24 cellular contexts compared by ENCODE assay signal in the genomic region with DNA sequence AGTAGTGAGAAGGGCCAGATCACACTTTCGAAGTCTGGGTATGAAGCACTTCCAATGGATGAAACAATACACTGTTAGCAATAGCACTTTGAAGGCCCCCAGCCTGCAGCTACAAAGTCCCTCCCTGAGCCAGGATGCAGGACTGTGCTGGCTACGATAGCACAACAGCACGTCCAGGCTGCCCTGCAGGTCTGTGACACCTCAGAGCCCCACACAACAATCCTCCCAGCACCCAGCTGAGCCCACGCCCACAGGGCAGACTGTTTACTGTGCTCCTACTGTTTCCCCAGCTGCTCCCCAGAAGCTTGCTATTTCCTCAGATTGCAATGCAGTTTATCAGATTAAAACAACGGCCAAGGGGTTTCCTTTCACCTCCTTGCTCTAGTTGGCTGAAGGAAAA.
DNase-seq lines count a peak whose midpoint lies in the region; ATAC-seq and TF ChIP-seq lines count a peak whose summit lies in the region.
"Had no signal": no experiment of that assay in that cellular context is flagged by ENCODE, and none has a peak within 500 bp of the region (broad histone marks: within the 10 kb centered on the region; RNA-seq: fewer than 3 reads in every experiment).

No MANE protein-coding gene starts in this region.

- CTCF ChIA-PET in activated CD4-positive, alpha-beta T cell treated with anti-CD3 and anti-CD28 coated beads for 36 hours (lab: Charles Lee), result no interaction called here

- no peaks in the 10 kb centered on the region for H3K79me2 ChIP-seq in neural progenitor cell (ENCODE audit: low read depth)

- intact Hi-C loops in activated CD4-positive, alpha-beta T cell treated with anti-CD3 and anti-CD28 coated beads, Interleukin-2, amount 10 ng/mL, durations not matched to agents 24 days and 14 days (cut with micrococcal nuclease), result no loop called here
- intact Hi-C loops in activated CD4-positive, alpha-beta T cell treated with anti-CD3 and anti-CD28 coated beads for 36 hours (cut with DNase I, micrococcal nuclease), result no loop called here

- in situ Hi-C loops in G401 (cut with HindIII; ENCODE audit: low sequenced_read_pairs), result no loop called here

- H4K20me1 ChIP-seq in neural progenitor cell (ENCODE audit: low read depth), result no peaks in the 10 kb centered on the region

- no peaks in the 10 kb centered on the region for H3K9me3 Mint-ChIP-seq in activated CD4-positive, alpha-beta T cell treated with anti-CD3 and anti-CD28 coated beads, Interleukin-2, amount 10 ng/mL, durations not matched to agents 24 days and 14 days
- H3K9me3 Mint-ChIP-seq in activated CD4-positive, alpha-beta T cell treated with anti-CD3 and anti-CD28 coated beads for 36 hours (ENCODE audit: low read depth), result no peaks in the 10 kb centered on the region
- H3K9me3 Mint-ChIP-seq in neural progenitor cell, result no peaks in the 10 kb centered on the region
- H3K9me3 Mint-ChIP-seq: CD8-positive, alpha-beta T cell; T-helper 1 cell treated with Interleukin-12 subunit alpha and Interleukin-12 subunit beta and Interleukin-4 antibody, amounts not matched to agents 30 μg/mL and 1 μg/mL, for 36 hours had no signal

- ATAC-seq in activated CD4-positive, alpha-beta T cell treated with anti-CD3 and anti-CD28 coated beads for 36 hours, result no peak
- ATAC-seq: A549; CD8-positive, alpha-beta T cell; GM12878 had no signal

- no peaks in the 10 kb centered on the region for H3K4me1 ChIP-seq in neural progenitor cell
- H3K4me1 ChIP-seq: A549, HAP-1 had no signal

- no peak for TF ChIP-seq CTCF in neural progenitor cell (IDR thresholded peaks at IDR 0.05)

- peaks cover 7% of the 10 kb centered on the region for H3K27me3 Mint-ChIP-seq in activated CD4-positive, alpha-beta T cell treated with anti-CD3 and anti-CD28 coated beads, Interleukin-2, amount 10 ng/mL, durations not matched to agents 24 days and 14 days
- H3K27me3 Mint-ChIP-seq in activated CD4-positive, alpha-beta T cell treated with anti-CD3 and anti-CD28 coated beads for 36 hours, result peaks cover 25% of the 10 kb centered on the region
- peaks cover 9% of the 10 kb centered on the region for H3K27me3 Mint-ChIP-seq in neural progenitor cell (ENCODE audit: insufficient read depth, low read depth)

- peak overlapping the region; percentile 34 for H2AFZ ChIP-seq in neural progenitor cell (replicated peaks)

- H3K4me3 ChIP-seq in neural progenitor cell, result no peak overlapping the region
- H3K4me3 ChIP-seq: A549, GM12878, HAP-1 had no signal

- no peaks in the 10 kb centered on the region for H3K4me1 Mint-ChIP-seq in activated CD4-positive, alpha-beta T cell treated with anti-CD3 and anti-CD28 coated beads, Interleukin-2, amount 10 ng/mL, durations not matched to agents 24 days and 14 days
- H3K4me1 Mint-ChIP-seq in activated CD4-positive, alpha-beta T cell treated with anti-CD3 and anti-CD28 coated beads for 36 hours, result no peaks in the 10 kb centered on the region
- H3K4me1 Mint-ChIP-seq in neural progenitor cell, result no peaks in the 10 kb centered on the region
- H3K4me1 Mint-ChIP-seq: B cell had no signal

- no peaks in the 10 kb centered on the region for H3K36me3 Mint-ChIP-seq in activated CD4-positive, alpha-beta T cell treated with anti-CD3 and anti-CD28 coated beads, Interleukin-2, amount 10 ng/mL, durations not matched to agents 24 days and 14 days (ENCODE audit: low read depth)
- no peaks in the 10 kb centered on the region for H3K36me3 Mint-ChIP-seq in activated CD4-positive, alpha-beta T cell treated with anti-CD3 and anti-CD28 coated beads for 36 hours (ENCODE audit: low read depth)
- no peaks in the 10 kb centered on the region for H3K36me3 Mint-ChIP-seq in neural progenitor cell
- H3K36me3 Mint-ChIP-seq: CD8-positive, alpha-beta T cell had no signal

- no peak overlapping the region for H3K4me2 ChIP-seq in neural progenitor cell
- H3K4me2 ChIP-seq: A549, SK-N-SH had no signal

- H3K4me3 Mint-ChIP-seq in activated CD4-positive, alpha-beta T cell treated with anti-CD3 and anti-CD28 coated beads, Interleukin-2, amount 10 ng/mL, durations not matched to agents 24 days and 14 days, result no peak overlapping the region
- no peak overlapping the region for H3K4me3 Mint-ChIP-seq in activated CD4-positive, alpha-beta T cell treated with anti-CD3 and anti-CD28 coated beads for 36 hours
- no peak overlapping the region for H3K4me3 Mint-ChIP-seq in neural progenitor cell
- H3K4me3 Mint-ChIP-seq: B cell; CD8-positive, alpha-beta T cell; T-helper 1 cell treated with Interleukin-12 subunit alpha and Interleukin-12 subunit beta and Interleukin-4 antibody, amounts not matched to agents 30 μg/mL and 1 μg/mL, for 36 hours had no signal

- no peak overlapping the region for H3K27ac ChIP-seq in neural progenitor cell
- H3K27ac ChIP-seq: A549, C4-2B had no signal

- H3K9ac ChIP-seq in neural progenitor cell, result no peak overlapping the region
- H3K9ac ChIP-seq: SK-N-SH had no signal

- no peaks in the 10 kb centered on the region for H3K9me3 ChIP-seq in neural progenitor cell (ENCODE audit: low read depth)
- H3K9me3 ChIP-seq: HAP-1, SK-N-SH had no signal

- no peaks in the 10 kb centered on the region for H3F3A ChIP-seq in neural progenitor cell (ENCODE audit: low read depth)

- H3K36me3 ChIP-seq in neural progenitor cell, result no peaks in the 10 kb centered on the region
- H3K36me3 ChIP-seq: HAP-1 had no signal

- H3K27me3 ChIP-seq in neural progenitor cell, result no peaks in the 10 kb centered on the region

- POLR2A ChIA-PET in activated CD4-positive, alpha-beta T cell treated with anti-CD3 and anti-CD28 coated beads for 36 hours (lab: Charles Lee), result no interaction called here

- peak; percentile 49 for DNase-seq in activated CD4-positive, alpha-beta T cell treated with anti-CD3 and anti-CD28 coated beads, Interleukin-2, amount 10 ng/mL, durations not matched to agents 24 days and 14 days
- no peak for DNase-seq in activated CD4-positive, alpha-beta T cell treated with anti-CD3 and anti-CD28 coated beads for 36 hours
- DNase-seq in G401 (ENCODE audit: low spot score) (peak; percentile 89), NCI-H69 (lab: John Stamatoyannopoulos, UW) (peak; percentile 90), neural progenitor cell (ENCODE audit: low spot score) (no peak), D341Med (ENCODE audit: low spot score) (no peak), putamen (ENCODE audit: low spot score) (no peak)
- no peak for DNase-seq in stimulated activated naive CD4-positive, alpha-beta T cell (lab: John Stamatoyannopoulos, UW)
- DNase-seq: CD8-positive, alpha-beta T cell; GDM1; GOT3; IMR-90; KG1; NCI-H1694 treated with DMSO at 0.1 percent for 48 hours; NCI-H2081; NCI-H524 treated with DMSO at 0.1 percent for 48 hours; SK-N-SH; SW 1271 had no signal

- H3K27ac Mint-ChIP-seq in activated CD4-positive, alpha-beta T cell treated with anti-CD3 and anti-CD28 coated beads, Interleukin-2, amount 10 ng/mL, durations not matched to agents 24 days and 14 days, result no peak overlapping the region
- no peak overlapping the region for H3K27ac Mint-ChIP-seq in activated CD4-positive, alpha-beta T cell treated with anti-CD3 and anti-CD28 coated beads for 36 hours
- no peak overlapping the region for H3K27ac Mint-ChIP-seq in neural progenitor cell
- H3K27ac Mint-ChIP-seq: B cell; CD8-positive, alpha-beta T cell; T-helper 1 cell treated with Interleukin-12 subunit alpha and Interleukin-12 subunit beta and Interleukin-4 antibody, amounts not matched to agents 30 μg/mL and 1 μg/mL, for 36 hours had no signal

Comparison
In these comparisons a context has a peak if more than half of its experiments do, and no peak if none do; other contexts are left out.
1. DNase-seq: peak in activated CD4-positive, alpha-beta T cell treated with anti-CD3 and anti-CD28 coated beads, Interleukin-2, amount 10 ng/mL, durations not matched to agents 24 days and 14 days (single experiment), G401 (single experiment) and NCI-H69 (single experiment); none in activated CD4-positive, alpha-beta T cell treated with anti-CD3 and anti-CD28 coated beads for 36 hours (single experiment), neural progenitor cell (single experiment), stimulated activated naive CD4-positive, alpha-beta T cell (0 of 6), D341Med (single experiment) and putamen (single experiment).